1 cellular context compared by ENCODE assay signal in the genomic region with DNA sequence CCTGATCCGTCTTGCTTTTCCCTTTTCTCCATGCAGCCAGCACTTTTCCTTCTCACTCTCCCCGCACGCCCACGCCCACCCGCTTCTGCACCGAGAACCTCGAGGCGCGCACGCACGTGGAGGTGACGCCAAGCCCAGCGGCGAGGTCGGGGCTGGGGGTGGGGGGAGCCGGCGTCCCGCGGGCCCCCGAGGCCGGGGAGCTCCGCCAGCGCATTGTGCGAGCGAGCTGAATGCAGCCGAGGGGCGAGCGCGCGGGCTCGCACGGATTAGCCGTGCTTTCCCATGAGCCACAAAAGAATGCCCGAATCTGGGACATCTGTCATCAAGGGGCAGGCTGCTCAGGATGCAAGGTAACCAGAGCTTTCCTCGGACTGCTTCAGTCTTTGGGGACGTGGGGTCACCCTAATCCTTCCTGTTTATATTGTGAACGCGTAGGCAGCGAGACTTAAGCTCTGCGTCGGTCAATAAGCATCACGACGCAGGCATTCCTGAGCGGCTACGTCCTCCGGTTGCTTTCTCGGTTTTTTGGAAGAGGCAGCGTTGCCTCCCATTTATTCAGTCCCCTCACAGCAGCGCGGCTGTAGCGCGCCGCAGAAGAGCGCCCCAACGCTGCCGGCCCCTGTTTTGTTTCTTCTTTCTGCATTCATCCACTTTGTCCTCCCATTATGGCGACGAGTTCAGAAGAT.
TF ChIP-seq lines count a peak whose summit lies in the region.

No MANE protein-coding gene starts in this region.

TF ChIP-seq in WTC11, 78 proteins besides CTCF, POLR2A, EP300 and RAD21 (continued from another document):
- TF ChIP-seq, protein P1, sequence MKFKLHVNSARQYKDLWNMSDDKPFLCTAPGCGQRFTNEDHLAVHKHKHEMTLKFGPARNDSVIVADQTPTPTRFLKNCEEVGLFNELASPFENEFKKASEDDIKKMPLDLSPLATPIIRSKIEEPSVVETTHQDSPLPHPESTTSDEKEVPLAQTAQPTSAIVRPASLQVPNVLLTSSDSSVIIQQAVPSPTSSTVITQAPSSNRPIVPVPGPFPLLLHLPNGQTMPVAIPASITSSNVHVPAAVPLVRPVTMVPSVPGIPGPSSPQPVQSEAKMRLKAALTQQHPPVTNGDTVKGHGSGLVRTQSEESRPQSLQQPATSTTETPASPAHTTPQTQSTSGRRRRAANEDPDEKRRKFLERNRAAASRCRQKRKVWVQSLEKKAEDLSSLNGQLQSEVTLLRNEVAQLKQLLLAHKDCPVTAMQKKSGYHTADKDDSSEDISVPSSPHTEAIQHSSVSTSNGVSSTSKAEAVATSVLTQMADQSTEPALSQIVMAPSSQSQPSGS (CRISPR knock-in tag; IDR thresholded peaks at IDR 0.05; ENCODE audit: borderline replicate concordance, low read depth): no peak
- TF ChIP-seq ELF4 (CRISPR knock-in tag; IDR thresholded peaks at IDR 0.05; ENCODE audit: low read depth) (no peak), FOXJ3 (CRISPR knock-in tag; IDR thresholded peaks at IDR 0.05; ENCODE audit: borderline replicate concordance) (no peak)
TF ChIP-seq in WTC11: peak in this region for 27.
